1 cellular context compared by ENCODE assay signal in the genomic region with DNA sequence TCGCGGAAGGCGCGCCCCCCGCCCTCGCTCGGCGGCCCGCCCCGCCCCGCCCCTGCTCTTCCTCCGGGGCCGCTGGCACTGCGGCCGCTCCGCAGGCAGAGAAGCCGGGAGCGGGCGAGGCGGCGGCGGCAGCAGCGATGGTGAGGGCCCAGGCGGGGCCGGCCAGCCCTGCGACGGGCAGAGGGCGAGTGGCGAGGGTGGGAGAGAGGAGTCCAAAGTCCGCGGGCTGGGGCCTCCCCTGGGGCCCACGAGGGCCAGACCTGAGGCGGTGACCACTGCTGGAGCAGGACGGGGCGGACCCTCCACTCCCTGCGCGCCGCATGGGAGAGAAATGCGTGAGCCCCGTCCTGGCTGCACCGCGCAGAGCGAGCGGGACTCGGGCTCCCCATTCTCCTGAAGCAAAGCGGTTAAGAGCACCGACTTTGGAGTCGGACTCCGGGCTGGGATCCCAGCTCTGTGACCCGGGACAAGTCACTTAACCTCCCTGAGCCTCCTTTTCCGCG.
TF ChIP-seq lines count a peak whose summit lies in the region.

A gene with protein sequence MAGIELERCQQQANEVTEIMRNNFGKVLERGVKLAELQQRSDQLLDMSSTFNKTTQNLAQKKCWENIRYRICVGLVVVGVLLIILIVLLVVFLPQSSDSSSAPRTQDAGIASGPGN (plus strand): TSS at position 78 of the 503 bp plus-strand sequence. CDS start 60 bp downstream, at position 138.

TF ChIP-seq in HepG2, 621 proteins besides CTCF, POLR2A, EP300 and RAD21 (continued from another document and continues in another):
- TF ChIP-seq ZNF12 (CRISPR knock-in tag; IDR thresholded peaks at IDR 0.05) (peak; percentile 48; the same call in 1 of the 2 replicates), CEBPG (CRISPR knock-in tag; IDR thresholded peaks at IDR 0.05) (peak; percentile 50; the same call in 1 of the 2 replicates), SMYD3 (CRISPR knock-in tag; IDR thresholded peaks at IDR 0.05) (no peak), ZNF724P (CRISPR knock-in tag; IDR thresholded peaks at IDR 0.05; ENCODE audit: borderline replicate concordance) (0 out of 2 replicates have a peak, but pooled peaks have one; percentile 64), ZNF10 (CRISPR knock-in tag; IDR thresholded peaks at IDR 0.05; ENCODE audit: borderline replicate concordance, low read depth) (no peak), ZBTB7B (CRISPR knock-in tag; IDR thresholded peaks at IDR 0.05) (peak; percentile 95), MBD4 (IDR thresholded peaks at IDR 0.05; ENCODE audit: borderline replicate concordance, low read length) (no peak), ZNF260 (CRISPR knock-in tag; IDR thresholded peaks at IDR 0.05; ENCODE audit: borderline replicate concordance, low read depth) (no peak), EED (CRISPR knock-in tag; IDR thresholded peaks at IDR 0.05) (no peak), CENPT (CRISPR knock-in tag; IDR thresholded peaks at IDR 0.05; ENCODE audit: low read depth) (no peak; the same call in 1 of the 2 replicates), ZIK1 (CRISPR knock-in tag; IDR thresholded peaks at IDR 0.05; ENCODE audit: borderline replicate concordance, low read depth) (no peak; the same call in 1 of the 2 replicates), ZNF652 (CRISPR knock-in tag; IDR thresholded peaks at IDR 0.05; ENCODE audit: borderline replicate concordance, low read depth) (0 out of 2 replicates have a peak, but pooled peaks have one; percentile 33), ZNF562 (CRISPR knock-in tag; IDR thresholded peaks at IDR 0.05; ENCODE audit: borderline replicate concordance) (no peak), CENPX (CRISPR knock-in tag; IDR thresholded peaks at IDR 0.05) (no peak), NCOA1 (CRISPR knock-in tag; IDR thresholded peaks at IDR 0.05) (no peak; the same call in 1 of the 2 replicates), ZNF556 (CRISPR knock-in tag; IDR thresholded peaks at IDR 0.05; ENCODE audit: borderline replicate concordance) (peak; percentile 58; the same call in 1 of the 2 replicates), PITX1 (CRISPR knock-in tag; IDR thresholded peaks at IDR 0.05) (peak; percentile 63), FOXP1 (IDR thresholded peaks at IDR 0.05) (no peak), FOXP1 (CRISPR knock-in tag; IDR thresholded peaks at IDR 0.05) (no peak), PHF5A (CRISPR knock-in tag; IDR thresholded peaks at IDR 0.05; ENCODE audit: low read depth, unreplicated experiment) (peak; percentile 30)
- TF ChIP-seq, protein P1, sequence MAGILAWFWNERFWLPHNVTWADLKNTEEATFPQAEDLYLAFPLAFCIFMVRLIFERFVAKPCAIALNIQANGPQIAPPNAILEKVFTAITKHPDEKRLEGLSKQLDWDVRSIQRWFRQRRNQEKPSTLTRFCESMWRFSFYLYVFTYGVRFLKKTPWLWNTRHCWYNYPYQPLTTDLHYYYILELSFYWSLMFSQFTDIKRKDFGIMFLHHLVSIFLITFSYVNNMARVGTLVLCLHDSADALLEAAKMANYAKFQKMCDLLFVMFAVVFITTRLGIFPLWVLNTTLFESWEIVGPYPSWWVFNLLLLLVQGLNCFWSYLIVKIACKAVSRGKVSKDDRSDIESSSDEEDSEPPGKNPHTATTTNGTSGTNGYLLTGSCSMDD (CRISPR knock-in tag; IDR thresholded peaks at IDR 0.05): no peak
- TF ChIP-seq, protein P2, sequence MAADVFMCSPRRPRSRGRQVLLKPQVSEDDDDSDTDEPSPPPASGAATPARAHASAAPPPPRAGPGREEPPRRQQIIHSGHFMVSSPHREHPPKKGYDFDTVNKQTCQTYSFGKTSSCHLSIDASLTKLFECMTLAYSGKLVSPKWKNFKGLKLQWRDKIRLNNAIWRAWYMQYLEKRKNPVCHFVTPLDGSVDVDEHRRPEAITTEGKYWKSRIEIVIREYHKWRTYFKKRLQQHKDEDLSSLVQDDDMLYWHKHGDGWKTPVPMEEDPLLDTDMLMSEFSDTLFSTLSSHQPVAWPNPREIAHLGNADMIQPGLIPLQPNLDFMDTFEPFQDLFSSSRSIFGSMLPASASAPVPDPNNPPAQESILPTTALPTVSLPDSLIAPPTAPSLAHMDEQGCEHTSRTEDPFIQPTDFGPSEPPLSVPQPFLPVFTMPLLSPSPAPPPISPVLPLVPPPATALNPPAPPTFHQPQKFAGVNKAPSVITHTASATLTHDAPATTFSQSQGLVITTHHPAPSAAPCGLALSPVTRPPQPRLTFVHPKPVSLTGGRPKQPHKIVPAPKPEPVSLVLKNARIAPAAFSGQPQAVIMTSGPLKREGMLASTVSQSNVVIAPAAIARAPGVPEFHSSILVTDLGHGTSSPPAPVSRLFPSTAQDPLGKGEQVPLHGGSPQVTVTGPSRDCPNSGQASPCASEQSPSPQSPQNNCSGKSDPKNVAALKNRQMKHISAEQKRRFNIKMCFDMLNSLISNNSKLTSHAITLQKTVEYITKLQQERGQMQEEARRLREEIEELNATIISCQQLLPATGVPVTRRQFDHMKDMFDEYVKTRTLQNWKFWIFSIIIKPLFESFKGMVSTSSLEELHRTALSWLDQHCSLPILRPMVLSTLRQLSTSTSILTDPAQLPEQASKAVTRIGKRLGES (CRISPR knock-in tag; IDR thresholded peaks at IDR 0.05; ENCODE audit: borderline replicate concordance): peak; percentile 80
- TF ChIP-seq, protein P3, sequence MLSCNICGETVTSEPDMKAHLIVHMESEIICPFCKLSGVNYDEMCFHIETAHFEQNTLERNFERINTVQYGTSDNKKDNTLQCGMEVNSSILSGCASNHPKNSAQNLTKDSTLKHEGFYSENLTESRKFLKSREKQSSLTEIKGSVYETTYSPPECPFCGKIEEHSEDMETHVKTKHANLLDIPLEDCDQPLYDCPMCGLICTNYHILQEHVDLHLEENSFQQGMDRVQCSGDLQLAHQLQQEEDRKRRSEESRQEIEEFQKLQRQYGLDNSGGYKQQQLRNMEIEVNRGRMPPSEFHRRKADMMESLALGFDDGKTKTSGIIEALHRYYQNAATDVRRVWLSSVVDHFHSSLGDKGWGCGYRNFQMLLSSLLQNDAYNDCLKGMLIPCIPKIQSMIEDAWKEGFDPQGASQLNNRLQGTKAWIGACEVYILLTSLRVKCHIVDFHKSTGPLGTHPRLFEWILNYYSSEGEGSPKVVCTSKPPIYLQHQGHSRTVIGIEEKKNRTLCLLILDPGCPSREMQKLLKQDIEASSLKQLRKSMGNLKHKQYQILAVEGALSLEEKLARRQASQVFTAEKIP (CRISPR knock-in tag; IDR thresholded peaks at IDR 0.05; ENCODE audit: borderline replicate concordance): no peak
- TF ChIP-seq, protein P4, sequence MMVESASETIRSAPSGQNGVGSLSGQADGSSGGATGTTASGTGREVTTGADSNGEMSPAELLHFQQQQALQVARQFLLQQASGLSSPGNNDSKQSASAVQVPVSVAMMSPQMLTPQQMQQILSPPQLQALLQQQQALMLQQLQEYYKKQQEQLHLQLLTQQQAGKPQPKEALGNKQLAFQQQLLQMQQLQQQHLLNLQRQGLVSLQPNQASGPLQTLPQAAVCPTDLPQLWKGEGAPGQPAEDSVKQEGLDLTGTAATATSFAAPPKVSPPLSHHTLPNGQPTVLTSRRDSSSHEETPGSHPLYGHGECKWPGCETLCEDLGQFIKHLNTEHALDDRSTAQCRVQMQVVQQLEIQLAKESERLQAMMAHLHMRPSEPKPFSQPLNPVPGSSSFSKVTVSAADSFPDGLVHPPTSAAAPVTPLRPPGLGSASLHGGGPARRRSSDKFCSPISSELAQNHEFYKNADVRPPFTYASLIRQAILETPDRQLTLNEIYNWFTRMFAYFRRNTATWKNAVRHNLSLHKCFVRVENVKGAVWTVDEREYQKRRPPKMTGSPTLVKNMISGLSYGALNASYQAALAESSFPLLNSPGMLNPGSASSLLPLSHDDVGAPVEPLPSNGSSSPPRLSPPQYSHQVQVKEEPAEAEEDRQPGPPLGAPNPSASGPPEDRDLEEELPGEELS (CRISPR knock-in tag; IDR thresholded peaks at IDR 0.05): peak; percentile 48
- TF ChIP-seq, protein P5, sequence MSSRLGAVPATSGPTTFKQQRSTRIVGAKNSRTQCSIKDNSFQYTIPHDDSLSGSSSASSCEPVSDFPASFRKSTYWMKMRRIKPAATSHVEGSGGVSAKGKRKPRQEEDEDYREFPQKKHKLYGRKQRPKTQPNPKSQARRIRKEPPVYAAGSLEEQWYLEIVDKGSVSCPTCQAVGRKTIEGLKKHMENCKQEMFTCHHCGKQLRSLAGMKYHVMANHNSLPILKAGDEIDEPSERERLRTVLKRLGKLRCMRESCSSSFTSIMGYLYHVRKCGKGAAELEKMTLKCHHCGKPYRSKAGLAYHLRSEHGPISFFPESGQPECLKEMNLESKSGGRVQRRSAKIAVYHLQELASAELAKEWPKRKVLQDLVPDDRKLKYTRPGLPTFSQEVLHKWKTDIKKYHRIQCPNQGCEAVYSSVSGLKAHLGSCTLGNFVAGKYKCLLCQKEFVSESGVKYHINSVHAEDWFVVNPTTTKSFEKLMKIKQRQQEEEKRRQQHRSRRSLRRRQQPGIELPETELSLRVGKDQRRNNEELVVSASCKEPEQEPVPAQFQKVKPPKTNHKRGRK (CRISPR knock-in tag; IDR thresholded peaks at IDR 0.05): 0 out of 2 replicates have a peak, but pooled peaks have one; percentile 38
- TF ChIP-seq, protein P6, sequence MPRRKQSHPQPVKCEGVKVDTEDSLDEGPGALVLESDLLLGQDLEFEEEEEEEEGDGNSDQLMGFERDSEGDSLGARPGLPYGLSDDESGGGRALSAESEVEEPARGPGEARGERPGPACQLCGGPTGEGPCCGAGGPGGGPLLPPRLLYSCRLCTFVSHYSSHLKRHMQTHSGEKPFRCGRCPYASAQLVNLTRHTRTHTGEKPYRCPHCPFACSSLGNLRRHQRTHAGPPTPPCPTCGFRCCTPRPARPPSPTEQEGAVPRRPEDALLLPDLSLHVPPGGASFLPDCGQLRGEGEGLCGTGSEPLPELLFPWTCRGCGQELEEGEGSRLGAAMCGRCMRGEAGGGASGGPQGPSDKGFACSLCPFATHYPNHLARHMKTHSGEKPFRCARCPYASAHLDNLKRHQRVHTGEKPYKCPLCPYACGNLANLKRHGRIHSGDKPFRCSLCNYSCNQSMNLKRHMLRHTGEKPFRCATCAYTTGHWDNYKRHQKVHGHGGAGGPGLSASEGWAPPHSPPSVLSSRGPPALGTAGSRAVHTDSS (CRISPR knock-in tag; conservative IDR thresholded peaks at IDR 0.05): 0 out of 2 replicates have a peak, but pooled peaks have one; percentile 20
- TF ChIP-seq, protein P7, sequence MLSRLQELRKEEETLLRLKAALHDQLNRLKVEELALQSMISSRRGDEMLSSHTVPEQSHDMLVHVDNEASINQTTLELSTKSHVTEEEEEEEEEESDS (CRISPR knock-in tag; IDR thresholded peaks at IDR 0.05; ENCODE audit: borderline replicate concordance): no peak
- TF ChIP-seq, protein P8, sequence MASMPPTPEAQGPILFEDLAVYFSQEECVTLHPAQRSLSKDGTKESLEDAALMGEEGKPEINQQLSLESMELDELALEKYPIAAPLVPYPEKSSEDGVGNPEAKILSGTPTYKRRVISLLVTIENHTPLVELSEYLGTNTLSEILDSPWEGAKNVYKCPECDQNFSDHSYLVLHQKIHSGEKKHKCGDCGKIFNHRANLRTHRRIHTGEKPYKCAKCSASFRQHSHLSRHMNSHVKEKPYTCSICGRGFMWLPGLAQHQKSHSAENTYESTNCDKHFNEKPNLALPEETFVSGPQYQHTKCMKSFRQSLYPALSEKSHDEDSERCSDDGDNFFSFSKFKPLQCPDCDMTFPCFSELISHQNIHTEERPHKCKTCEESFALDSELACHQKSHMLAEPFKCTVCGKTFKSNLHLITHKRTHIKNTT (CRISPR knock-in tag; IDR thresholded peaks at IDR 0.05): no peak
- TF ChIP-seq, protein P9, sequence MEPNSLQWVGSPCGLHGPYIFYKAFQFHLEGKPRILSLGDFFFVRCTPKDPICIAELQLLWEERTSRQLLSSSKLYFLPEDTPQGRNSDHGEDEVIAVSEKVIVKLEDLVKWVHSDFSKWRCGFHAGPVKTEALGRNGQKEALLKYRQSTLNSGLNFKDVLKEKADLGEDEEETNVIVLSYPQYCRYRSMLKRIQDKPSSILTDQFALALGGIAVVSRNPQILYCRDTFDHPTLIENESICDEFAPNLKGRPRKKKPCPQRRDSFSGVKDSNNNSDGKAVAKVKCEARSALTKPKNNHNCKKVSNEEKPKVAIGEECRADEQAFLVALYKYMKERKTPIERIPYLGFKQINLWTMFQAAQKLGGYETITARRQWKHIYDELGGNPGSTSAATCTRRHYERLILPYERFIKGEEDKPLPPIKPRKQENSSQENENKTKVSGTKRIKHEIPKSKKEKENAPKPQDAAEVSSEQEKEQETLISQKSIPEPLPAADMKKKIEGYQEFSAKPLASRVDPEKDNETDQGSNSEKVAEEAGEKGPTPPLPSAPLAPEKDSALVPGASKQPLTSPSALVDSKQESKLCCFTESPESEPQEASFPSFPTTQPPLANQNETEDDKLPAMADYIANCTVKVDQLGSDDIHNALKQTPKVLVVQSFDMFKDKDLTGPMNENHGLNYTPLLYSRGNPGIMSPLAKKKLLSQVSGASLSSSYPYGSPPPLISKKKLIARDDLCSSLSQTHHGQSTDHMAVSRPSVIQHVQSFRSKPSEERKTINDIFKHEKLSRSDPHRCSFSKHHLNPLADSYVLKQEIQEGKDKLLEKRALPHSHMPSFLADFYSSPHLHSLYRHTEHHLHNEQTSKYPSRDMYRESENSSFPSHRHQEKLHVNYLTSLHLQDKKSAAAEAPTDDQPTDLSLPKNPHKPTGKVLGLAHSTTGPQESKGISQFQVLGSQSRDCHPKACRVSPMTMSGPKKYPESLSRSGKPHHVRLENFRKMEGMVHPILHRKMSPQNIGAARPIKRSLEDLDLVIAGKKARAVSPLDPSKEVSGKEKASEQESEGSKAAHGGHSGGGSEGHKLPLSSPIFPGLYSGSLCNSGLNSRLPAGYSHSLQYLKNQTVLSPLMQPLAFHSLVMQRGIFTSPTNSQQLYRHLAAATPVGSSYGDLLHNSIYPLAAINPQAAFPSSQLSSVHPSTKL (CRISPR knock-in tag; IDR thresholded peaks at IDR 0.05): peak; percentile 83
- TF ChIP-seq, protein P10, sequence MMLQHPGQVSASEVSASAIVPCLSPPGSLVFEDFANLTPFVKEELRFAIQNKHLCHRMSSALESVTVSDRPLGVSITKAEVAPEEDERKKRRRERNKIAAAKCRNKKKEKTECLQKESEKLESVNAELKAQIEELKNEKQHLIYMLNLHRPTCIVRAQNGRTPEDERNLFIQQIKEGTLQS (CRISPR knock-in tag; IDR thresholded peaks at IDR 0.05): peak; percentile 64
- TF ChIP-seq, protein P11, sequence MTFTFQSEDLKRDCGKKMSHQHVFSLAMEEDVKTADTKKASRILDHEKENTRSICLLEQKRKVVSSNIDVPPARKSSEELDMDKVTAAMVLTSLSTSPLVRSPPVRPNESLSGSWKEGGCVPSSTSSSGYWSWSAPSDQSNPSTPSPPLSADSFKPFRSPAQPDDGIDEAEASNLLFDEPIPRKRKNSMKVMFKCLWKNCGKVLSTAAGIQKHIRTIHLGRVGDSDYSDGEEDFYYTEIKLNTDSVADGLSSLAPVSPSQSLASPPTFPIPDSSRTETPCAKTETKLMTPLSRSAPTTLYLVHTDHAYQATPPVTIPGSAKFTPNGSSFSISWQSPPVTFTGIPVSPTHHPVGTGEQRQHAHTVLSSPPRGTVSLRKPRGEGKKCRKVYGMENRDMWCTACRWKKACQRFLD (CRISPR knock-in tag; IDR thresholded peaks at IDR 0.05; ENCODE audit: borderline replicate concordance): 0 out of 2 replicates have a peak, but pooled peaks have one; percentile 80
- TF ChIP-seq, protein P12, sequence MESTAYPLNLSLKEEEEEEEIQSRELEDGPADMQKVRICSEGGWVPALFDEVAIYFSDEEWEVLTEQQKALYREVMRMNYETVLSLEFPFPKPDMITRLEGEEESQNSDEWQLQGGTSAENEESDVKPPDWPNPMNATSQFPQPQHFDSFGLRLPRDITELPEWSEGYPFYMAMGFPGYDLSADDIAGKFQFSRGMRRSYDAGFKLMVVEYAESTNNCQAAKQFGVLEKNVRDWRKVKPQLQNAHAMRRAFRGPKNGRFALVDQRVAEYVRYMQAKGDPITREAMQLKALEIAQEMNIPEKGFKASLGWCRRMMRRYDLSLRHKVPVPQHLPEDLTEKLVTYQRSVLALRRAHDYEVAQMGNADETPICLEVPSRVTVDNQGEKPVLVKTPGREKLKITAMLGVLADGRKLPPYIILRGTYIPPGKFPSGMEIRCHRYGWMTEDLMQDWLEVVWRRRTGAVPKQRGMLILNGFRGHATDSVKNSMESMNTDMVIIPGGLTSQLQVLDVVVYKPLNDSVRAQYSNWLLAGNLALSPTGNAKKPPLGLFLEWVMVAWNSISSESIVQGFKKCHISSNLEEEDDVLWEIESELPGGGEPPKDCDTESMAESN (CRISPR knock-in tag; conservative IDR thresholded peaks at IDR 0.05): 0 out of 2 replicates have a peak, but pooled peaks have one; percentile 25
